Comparison of ENCODE assay signal across 8 cellular contexts in genomic region chr2:240143801-240144648, GRCh38. TPM values are rescaled to one million over a fixed set of nuclear protein-coding genes. Genes with fewer than 3 reads are reported as not detected.
DNase-seq lines count a peak whose midpoint lies in the region; ATAC-seq, FAIRE-seq and TF ChIP-seq lines count a peak whose summit lies in the region.

No MANE protein-coding gene starts in this region.

- POLR2A ChIA-PET in HepG2 (lab: Yijun Ruan, JAX): interaction anchor here (1.0 kb wide), 1 partner anchor 83 kb away, joined by 4 read pairs; no protein-coding TSS in a partner anchor

- no peaks in the 10 kb centered on the region for H4K20me1 ChIP-seq in HepG2 (ENCODE audit: insufficient read depth, low read length)

- DNase-seq in CMK (ENCODE audit: low read depth) (peak; percentile 43), H7 (peak; percentile 96), NCI-H2196 treated with DMSO at 0.1 percent for 48 hours (lab: John Stamatoyannopoulos, UW; ENCODE audit: unreplicated experiment) (peak; percentile 25), chondrocyte (ENCODE audit: low spot score) (peak; percentile 91), HepG2 (ENCODE audit: low spot score) (peak; percentile 47)
- peak; percentile 94 for DNase-seq in activated CD4-positive, alpha-beta T cell treated with anti-CD3 and anti-CD28 coated beads, Interleukin-2, amount 10 ng/mL, durations not matched to agents 24 days and 14 days
- peak; percentile 71 to 75 (median 72) for DNase-seq in stimulated activated CD4-positive, alpha-beta T cell treated with anti-CD3 and anti-CD28 coated beads, TNF-alpha, amount 100 ng/mL, for 24 hours (ENCODE audit: low read depth in 3 of 3)

- no peak overlapping the region for H3K4me3 ChIP-seq in H7 (ENCODE audit: insufficient read depth, low read depth, low read length)
- peak overlapping the region in 1 of 3 experiments; percentile 17; a peak in 1 of 6 replicates for H3K4me3 ChIP-seq in HepG2 (replicated peaks in 1 of 3; ENCODE audit: insufficient read depth in 1 of 3, low read depth in 2 of 3, low read length in 3 of 3)

- peak overlapping the region; percentile 50; the same call in 1 of the 2 replicates for H3K4me2 ChIP-seq in HepG2 (ENCODE audit: low read depth, low read length)

- H3K4me3 Mint-ChIP-seq in activated CD4-positive, alpha-beta T cell treated with anti-CD3 and anti-CD28 coated beads, Interleukin-2, amount 10 ng/mL, durations not matched to agents 24 days and 14 days: no peak overlapping the region
- no peak overlapping the region for H3K4me3 Mint-ChIP-seq in chondrocyte (ENCODE audit: unreplicated experiment)

- peak; percentile 97 for TF ChIP-seq CTCF in chondrocyte (IDR thresholded peaks at IDR 0.05)
- TF ChIP-seq CTCF in HepG2 (CRISPR knock-in tag; IDR thresholded peaks at IDR 0.05): peak; percentile 99

- H3K27me3 ChIP-seq in H7 (ENCODE audit: control insufficient read depth, insufficient read depth, low read length): no peaks in the 10 kb centered on the region
- peaks cover 11 to 72% of the 10 kb centered on the region in 2 experiments; a peak in 4 of 5 replicates for H3K27me3 ChIP-seq in HepG2 (ENCODE audit: control insufficient read depth in 1 of 2, insufficient read depth in 2 of 2, low read length in 2 of 2)

- no peaks in the 10 kb centered on the region for H3K79me2 ChIP-seq in HepG2 (ENCODE audit: insufficient read depth, low read length)

- no peak for TF ChIP-seq POLR2A in HepG2 (IDR thresholded peaks at IDR 0.05; ENCODE audit: insufficient read depth in 1 of 2, low read depth in 2 of 2, low read length in 2 of 2)

- peak; percentile 97 for TF ChIP-seq RAD21 in HepG2 (CRISPR knock-in tag; IDR thresholded peaks at IDR 0.05)

- H3K4me1 ChIP-seq in HepG2 (ENCODE audit: insufficient read depth, low read length): peaks cover 19% of the 10 kb centered on the region; the same call in 1 of the 2 replicates

- FAIRE-seq in HepG2 (lab: Jason Lieb, UNC): peak; percentile 80

- H3K4me1 Mint-ChIP-seq in activated CD4-positive, alpha-beta T cell treated with anti-CD3 and anti-CD28 coated beads, Interleukin-2, amount 10 ng/mL, durations not matched to agents 24 days and 14 days: no peaks in the 10 kb centered on the region
- H3K4me1 Mint-ChIP-seq in chondrocyte (ENCODE audit: low read depth): no peaks in the 10 kb centered on the region

- intact Hi-C loops in activated CD4-positive, alpha-beta T cell treated with anti-CD3 and anti-CD28 coated beads, Interleukin-2, amount 10 ng/mL, durations not matched to agents 24 days and 14 days (cut with micrococcal nuclease): loop anchor here (1.0 to 10.0 kb wide), 2 partner anchors 83 to 1109 kb away; no protein-coding TSS in a partner anchor
- intact Hi-C loops in HepG2 (cut with micrococcal nuclease; ENCODE audit: unreplicated experiment): loop anchor here (1.0 to 10.0 kb wide), 2 partner anchors 83 to 209 kb away; no protein-coding TSS in a partner anchor

- no peaks in the 10 kb centered on the region for H3K36me3 Mint-ChIP-seq in activated CD4-positive, alpha-beta T cell treated with anti-CD3 and anti-CD28 coated beads, Interleukin-2, amount 10 ng/mL, durations not matched to agents 24 days and 14 days (ENCODE audit: low read depth)
- H3K36me3 Mint-ChIP-seq in chondrocyte (ENCODE audit: low read depth): no peaks in the 10 kb centered on the region

- no peaks in the 10 kb centered on the region for H3K27me3 Mint-ChIP-seq in activated CD4-positive, alpha-beta T cell treated with anti-CD3 and anti-CD28 coated beads, Interleukin-2, amount 10 ng/mL, durations not matched to agents 24 days and 14 days
- peaks cover 13% of the 10 kb centered on the region for H3K27me3 Mint-ChIP-seq in chondrocyte (ENCODE audit: low read depth)

- peak; percentile 85 for ATAC-seq in HepG2
- ATAC-seq in GM19324 (IDR thresholded peaks at IDR 0.05; ENCODE audit: low FRiP score, unreplicated experiment): no peak

- H3K9ac ChIP-seq in HepG2 (ENCODE audit: insufficient read depth, low read depth, low read length): no peak overlapping the region

- CTCF ChIA-PET in HepG2 (lab: Yijun Ruan, JAX; ENCODE audit: low intra/inter-chr PET ratio, low total read pairs): interaction anchor here (1.1 to 4.2 kb wide), 4 partner anchors 82 to 209 kb away, joined by 3 to 103 read pairs (median 6); no protein-coding TSS in a partner anchor

- no peaks in the 10 kb centered on the region for H3K36me3 ChIP-seq in H7 (replicated peaks; ENCODE audit: control insufficient read depth, insufficient read depth, low read length)
- H3K36me3 ChIP-seq in HepG2 (replicated peaks in 1 of 2; ENCODE audit: control insufficient read depth in 1 of 2, insufficient read depth in 2 of 2, low read length in 2 of 2): no peaks in the 10 kb centered on the region

- in situ Hi-C loops in HepG2 (cut with HindIII; ENCODE audit: extremely low pct_ligation_motif_present, low pct_unique_long_range_greater_than_20kb): loop anchor here (5.0 kb wide), 2 partner anchors 82 to 322 kb away; no protein-coding TSS in a partner anchor

- BruUV-seq in HepG2 (replicated peaks; lab: Mats Ljungman, UMichigan): no TSS peak

- TF ChIP-seq EP300 in HepG2 (IDR thresholded peaks at IDR 0.05; ENCODE audit: low read depth in 2 of 2, low read length in 2 of 2): no peak
- TF ChIP-seq EP300 in HepG2 (CRISPR knock-in tag; IDR thresholded peaks at IDR 0.05; ENCODE audit: borderline replicate concordance): no peak

- H3K9me3 Mint-ChIP-seq in activated CD4-positive, alpha-beta T cell treated with anti-CD3 and anti-CD28 coated beads, Interleukin-2, amount 10 ng/mL, durations not matched to agents 24 days and 14 days: peaks cover 7% of the 10 kb centered on the region
- H3K9me3 Mint-ChIP-seq in chondrocyte (ENCODE audit: low read depth): no peaks in the 10 kb centered on the region

- H3K9me3 ChIP-seq in HepG2 (ENCODE audit: low read length): no peaks in the 10 kb centered on the region

- 9% methylated on average over 15 of the region's 36 CpGs for WGBS in HepG2 (ENCODE audit: low lambda C conversion rate)

- H3K27ac Mint-ChIP-seq in activated CD4-positive, alpha-beta T cell treated with anti-CD3 and anti-CD28 coated beads, Interleukin-2, amount 10 ng/mL, durations not matched to agents 24 days and 14 days: no peak overlapping the region
- H3K27ac Mint-ChIP-seq in chondrocyte (ENCODE audit: unreplicated experiment): no peak overlapping the region

- H3K27ac ChIP-seq in HepG2 (ENCODE audit: extremely low read length, insufficient read depth, low read length): no peak overlapping the region

- no peak overlapping the region for H2AFZ ChIP-seq in HepG2 (ENCODE audit: low read length)

RNA-seq across cellular contexts. Expression of gene OTOS, which starts 3.6 kb away (rescaled TPM):
- total RNA-seq in H7 (2014; rRNA removed; shearing (Covaris generic)): not detected in 2 replicates
- total RNA-seq in activated CD4-positive, alpha-beta T cell treated with anti-CD3 and anti-CD28 coated beads, Interleukin-2, amount 10 ng/mL, durations not matched to agents 24 days and 14 days: not detected in 2 replicates
- total RNA-seq in chondrocyte (not detected in 3 replicates), HepG2 (2016; rRNA removed; fragmentation: Illumina TruSeq; extraction: Trizol) (not detected in 2 replicates)
- not detected in 2 replicates for total RNA-seq in HepG2 (2016; cell fraction: cytosol; rRNA removed; fragmentation: Illumina TruSeq; extraction: Trizol; ENCODE audit: low read depth)
- total RNA-seq in HepG2 (2016; cell fraction: insoluble cytoplasmic fraction; rRNA removed; fragmentation: Illumina TruSeq; extraction: Trizol): not detected in 2 replicates
- total RNA-seq in HepG2 (2016; cell fraction: membrane; rRNA removed; fragmentation: Illumina TruSeq; extraction: Trizol): not detected in 2 replicates
- not detected in 2 replicates for total RNA-seq in HepG2 (2016; cell fraction: nucleus; rRNA removed; fragmentation: Illumina TruSeq; extraction: Trizol)
- not detected in 2 replicates for polyA plus RNA-seq in HepG2 (2011; rRNA removed)
- polyA plus RNA-seq in HepG2 (2011; cell fraction: cytosol; rRNA removed): not detected in 2 replicates
- not detected in 2 replicates for polyA plus RNA-seq in HepG2 (2011; cell fraction: nucleus; rRNA removed)
- not detected in 2 replicates for polyA plus RNA-seq in HepG2 (2012)
- not detected in 2 replicates for polyA plus RNA-seq in HepG2 (2016; cell fraction: cytosol; fragmentation: Illumina TruSeq; extraction: Trizol; ENCODE audit: low read depth)
- polyA plus RNA-seq in HepG2 (2016; cell fraction: insoluble cytoplasmic fraction; fragmentation: Illumina TruSeq; extraction: Trizol; ENCODE audit: low read depth): not detected in 2 replicates
- not detected in 2 replicates for polyA plus RNA-seq in HepG2 (2016; cell fraction: membrane; fragmentation: Illumina TruSeq; extraction: Trizol; ENCODE audit: low read depth)
- not detected in 2 replicates for polyA plus RNA-seq in HepG2 (2016; cell fraction: nucleus; fragmentation: Illumina TruSeq; extraction: Trizol; ENCODE audit: insufficient read depth, low read depth)
- polyA minus RNA-seq in HepG2 (2011; rRNA and poly(A)+ RNA removed; ENCODE audit: low replicate concordance): not detected in 2 replicates
- not detected in 2 replicates for polyA minus RNA-seq in HepG2 (2011; cell fraction: cytosol; rRNA and poly(A)+ RNA removed)
- not detected in 2 replicates for polyA minus RNA-seq in HepG2 (2011; cell fraction: nucleus; rRNA and poly(A)+ RNA removed)

RNA-seq across cellular contexts. Expression of gene COPS9, which starts 7.9 kb away (rescaled TPM):
- total RNA-seq in H7 (2014; rRNA removed; shearing (Covaris generic)): 187 and 204 TPM in 2 replicates
- total RNA-seq in activated CD4-positive, alpha-beta T cell treated with anti-CD3 and anti-CD28 coated beads, Interleukin-2, amount 10 ng/mL, durations not matched to agents 24 days and 14 days: 132 and 135 TPM in 2 replicates
- 139 to 162 TPM (median 140 TPM) in 3 replicates for total RNA-seq in chondrocyte
- 180 and 208 TPM in 2 replicates for total RNA-seq in HepG2 (2016; rRNA removed; fragmentation: Illumina TruSeq; extraction: Trizol)
- 188 and 216 TPM in 2 replicates for total RNA-seq in HepG2 (2016; cell fraction: cytosol; rRNA removed; fragmentation: Illumina TruSeq; extraction: Trizol; ENCODE audit: low read depth)
- 189 and 214 TPM in 2 replicates for total RNA-seq in HepG2 (2016; cell fraction: insoluble cytoplasmic fraction; rRNA removed; fragmentation: Illumina TruSeq; extraction: Trizol)
- total RNA-seq in HepG2 (2016; cell fraction: membrane; rRNA removed; fragmentation: Illumina TruSeq; extraction: Trizol): 299 and 318 TPM in 2 replicates
- total RNA-seq in HepG2 (2016; cell fraction: nucleus; rRNA removed; fragmentation: Illumina TruSeq; extraction: Trizol): 64.4 and 66.4 TPM in 2 replicates
- polyA plus RNA-seq in HepG2 (2011; rRNA removed): 201 and 247 TPM in 2 replicates
- polyA plus RNA-seq in HepG2 (2011; cell fraction: cytosol; rRNA removed): 164 and 244 TPM in 2 replicates
- 49.8 and 53.2 TPM in 2 replicates for polyA plus RNA-seq in HepG2 (2011; cell fraction: nucleus; rRNA removed)
- 152 and 161 TPM in 2 replicates for polyA plus RNA-seq in HepG2 (2012)
- polyA plus RNA-seq in HepG2 (2016; cell fraction: cytosol; fragmentation: Illumina TruSeq; extraction: Trizol; ENCODE audit: low read depth): 255 and 315 TPM in 2 replicates
- 244 and 258 TPM in 2 replicates for polyA plus RNA-seq in HepG2 (2016; cell fraction: insoluble cytoplasmic fraction; fragmentation: Illumina TruSeq; extraction: Trizol; ENCODE audit: low read depth)
- polyA plus RNA-seq in HepG2 (2016; cell fraction: membrane; fragmentation: Illumina TruSeq; extraction: Trizol; ENCODE audit: low read depth): 282 and 350 TPM in 2 replicates
- polyA plus RNA-seq in HepG2 (2016; cell fraction: nucleus; fragmentation: Illumina TruSeq; extraction: Trizol; ENCODE audit: insufficient read depth, low read depth): 132 TPM in 2 replicates
- polyA minus RNA-seq in HepG2 (2011; rRNA and poly(A)+ RNA removed; ENCODE audit: low replicate concordance): 8.8 and 17.6 TPM in 2 replicates
- polyA minus RNA-seq in HepG2 (2011; cell fraction: cytosol; rRNA and poly(A)+ RNA removed): 12.1 and 20.3 TPM in 2 replicates
- polyA minus RNA-seq in HepG2 (2011; cell fraction: nucleus; rRNA and poly(A)+ RNA removed): 16.9 and 20.1 TPM in 2 replicates

Comparison
In these comparisons a context has a peak if more than half of its experiments do, and no peak if none do; other contexts are left out.
1. DNase-seq: peak in every context shown above with its lines; median percentile 96 in H7; 94 in activated CD4-positive, alpha-beta T cell treated with anti-CD3 and anti-CD28 coated beads, Interleukin-2, amount 10 ng/mL, durations not matched to agents 24 days and 14 days; 91 in chondrocyte; 72 in stimulated activated CD4-positive, alpha-beta T cell treated with anti-CD3 and anti-CD28 coated beads, TNF-alpha, amount 100 ng/mL, for 24 hours; 47 in HepG2; 43 in CMK; 25 in NCI-H2196 treated with DMSO at 0.1 percent for 48 hours.